ENCODE assay signal across 8 cellular contexts in genomic region chr6:34146021-34146782, GRCh38. TPM values are rescaled to one million over a fixed set of nuclear protein-coding genes. Genes with fewer than 3 reads are reported as not detected.
A peak's percentile ranks its signal among the peaks of the same experiment; 100 is the strongest.
DNase-seq lines count a peak whose midpoint lies in the region; ATAC-seq and TF ChIP-seq lines count a peak whose summit lies in the region.

Gene GRM4 (minus strand): TSS chr6:34146087. CDS start chr6:34133496, 12,591 bp downstream.

- H3K27me3 ChIP-seq in mammary epithelial cell (ENCODE audit: insufficient read depth, low read length) = peaks cover 25% of the 10 kb centered on the region

- peaks cover 96% of the 10 kb centered on the region for H3K27me3 Mint-ChIP-seq in stimulated activated naive CD8-positive, alpha-beta T cell treated with anti-CD3 and anti-CD28 coated beads, Interleukin-15, amount 100 ng/mL, for 72 hours
- H3K27me3 Mint-ChIP-seq in activated T-helper 2 cell treated with anti-CD3 and anti-CD28 coated beads, Interferon-gamma antibody, Interleukin-2, Interleukin-4, amounts not matched to agents 10 μg/mL and 5 μg/mL and 100 μg/mL, durations not matched to agents 14 hours and 24 hours and 36 hours (ENCODE audit: low read depth) = peaks cover 67% of the 10 kb centered on the region

- no peaks in the 10 kb centered on the region for H3K36me3 Mint-ChIP-seq in activated T-helper 2 cell treated with anti-CD3 and anti-CD28 coated beads, Interferon-gamma antibody, Interleukin-2, Interleukin-4, amounts not matched to agents 10 μg/mL and 5 μg/mL and 100 μg/mL, durations not matched to agents 14 hours and 24 hours and 36 hours (ENCODE audit: low read depth)

- CTCF ChIA-PET in mammary epithelial cell (lab: Charles Lee; ENCODE audit: low non-redundant PET) = no interaction called here

- no peak for TF ChIP-seq CTCF in mammary epithelial cell (conservative IDR thresholded peaks at IDR 0.05 in 1 of 2, IDR thresholded peaks at IDR 0.05 in 1 of 2; ENCODE audit: extremely low read depth in 1 of 2, insufficient read depth in 1 of 2, low read depth in 1 of 2, low read length in 2 of 2)

- H3K36me3 ChIP-seq in mammary epithelial cell (ENCODE audit: insufficient read depth, low read length) (no peaks in the 10 kb centered on the region), mesodermal cell (ENCODE audit: control insufficient read depth, insufficient read depth, low read length) (no peaks in the 10 kb centered on the region)

- peak within 1 kb of the TSS in 1 of 2 donors; percentile 98 for H3K27ac Mint-ChIP-seq in stimulated activated naive CD8-positive, alpha-beta T cell treated with anti-CD3 and anti-CD28 coated beads, Interleukin-15, amount 100 ng/mL, for 72 hours
- no peak within 1 kb of the TSS for H3K27ac Mint-ChIP-seq in activated T-helper 2 cell treated with anti-CD3 and anti-CD28 coated beads, Interferon-gamma antibody, Interleukin-2, Interleukin-4, amounts not matched to agents 10 μg/mL and 5 μg/mL and 100 μg/mL, durations not matched to agents 14 hours and 24 hours and 36 hours

- peak within 1 kb of the TSS; percentile 74 to 78 for H3K4me3 Mint-ChIP-seq in stimulated activated naive CD8-positive, alpha-beta T cell treated with anti-CD3 and anti-CD28 coated beads, Interleukin-15, amount 100 ng/mL, for 72 hours
- H3K4me3 Mint-ChIP-seq in activated T-helper 2 cell treated with anti-CD3 and anti-CD28 coated beads, Interferon-gamma antibody, Interleukin-2, Interleukin-4, amounts not matched to agents 10 μg/mL and 5 μg/mL and 100 μg/mL, durations not matched to agents 14 hours and 24 hours and 36 hours (ENCODE audit: low read depth) = no peak within 1 kb of the TSS

- H3K4me1 Mint-ChIP-seq in stimulated activated naive CD8-positive, alpha-beta T cell treated with anti-CD3 and anti-CD28 coated beads, Interleukin-15, amount 100 ng/mL, for 72 hours = peaks cover 40% of the 10 kb centered on the region
- peaks cover 2% of the 10 kb centered on the region for H3K4me1 Mint-ChIP-seq in activated T-helper 2 cell treated with anti-CD3 and anti-CD28 coated beads, Interferon-gamma antibody, Interleukin-2, Interleukin-4, amounts not matched to agents 10 μg/mL and 5 μg/mL and 100 μg/mL, durations not matched to agents 14 hours and 24 hours and 36 hours (ENCODE audit: low read depth)

- H3K27ac ChIP-seq in mammary epithelial cell (ENCODE audit: insufficient read depth, low read depth, low read length) (no peak within 1 kb of the TSS), mesodermal cell (ENCODE audit: low read depth, low read length, severe bottlenecking) (no peak within 1 kb of the TSS)

- dilution Hi-C loops in mammary epithelial cell (cut with HindIII; ENCODE audit: low sequenced_read_pairs) = no loop called here

- no peaks in the 10 kb centered on the region for H3K79me2 ChIP-seq in mammary epithelial cell (ENCODE audit: insufficient read depth, low read length)

- H3K4me1 ChIP-seq in mammary epithelial cell (ENCODE audit: insufficient read depth, low read length) (peaks cover 23% of the 10 kb centered on the region), mesodermal cell (ENCODE audit: control insufficient read depth, insufficient read depth, low read length, poor library complexity, severe bottlenecking) (peaks cover 24% of the 10 kb centered on the region)

- H4K20me1 ChIP-seq in mammary epithelial cell (ENCODE audit: insufficient read depth, low read length) = peaks cover 6% of the 10 kb centered on the region

- no peak for DNase-seq in stimulated activated naive CD8-positive, alpha-beta T cell treated with anti-CD3 and anti-CD28 coated beads, Interleukin-15, amount 100 ng/mL, for 72 hours
- no peak for DNase-seq in stimulated activated naive CD8-positive, alpha-beta T cell treated with anti-CD3 and anti-CD28 coated beads, Interleukin-15, Interleukin-2, amounts not matched to agents 100 U/mL and 50 U/mL, for 24 hours
- DNase-seq in mammary epithelial cell (no peak), NCI-H510A treated with DMSO at 0.1 percent for 48 hours (lab: John Stamatoyannopoulos, UW) (no peak)
- no peak for DNase-seq in activated T-helper 2 cell treated with anti-CD3 and anti-CD28 coated beads, Interferon-gamma antibody, Interleukin-2, Interleukin-4, amounts not matched to agents 10 μg/mL and 5 μg/mL and 100 μg/mL, durations not matched to agents 14 hours and 24 hours and 36 hours (ENCODE audit: low spot score)

- H3K4me3 ChIP-seq in mammary epithelial cell (replicated peaks in 1 of 3; ENCODE audit: insufficient read depth in 1 of 3, low read depth in 2 of 3, low read length in 3 of 3) = peak within 1 kb of the TSS in 2 of 3 experiments; percentile 34 to 35
- H3K4me3 ChIP-seq in mesodermal cell (ENCODE audit: extremely low read depth, insufficient read depth, low read length, poor library complexity, severe bottlenecking) = peak within 1 kb of the TSS; percentile 32

- H3K9ac ChIP-seq in mammary epithelial cell (ENCODE audit: insufficient read depth, low read length) = no peak within 1 kb of the TSS

- peak within 1 kb of the TSS; percentile 58 for H2AFZ ChIP-seq in mammary epithelial cell (ENCODE audit: low read depth, low read length)

- WGBS in mammary epithelial cell (ENCODE audit: low coverage, missing lambda C conversion rate) = 58% methylated on average over 7 of the region's 20 CpGs
- WGBS in mesodermal cell (ENCODE audit: insufficient coverage in 2 of 2), 2 experiments = 24 to 51% methylated on average over 7 to 12 of the region's 20 CpGs

- H3K9me3 Mint-ChIP-seq in stimulated activated naive CD8-positive, alpha-beta T cell treated with anti-CD3 and anti-CD28 coated beads, Interleukin-15, amount 100 ng/mL, for 72 hours = no peaks in the 10 kb centered on the region
- H3K9me3 Mint-ChIP-seq in activated T-helper 2 cell treated with anti-CD3 and anti-CD28 coated beads, Interferon-gamma antibody, Interleukin-2, Interleukin-4, amounts not matched to agents 10 μg/mL and 5 μg/mL and 100 μg/mL, durations not matched to agents 14 hours and 24 hours and 36 hours = no peaks in the 10 kb centered on the region

- in situ Hi-C loops in mammary epithelial cell (cut with MboI; ENCODE audit: low sequenced_read_pairs in 2 of 2) = no loop called here

- no peak for ATAC-seq in stimulated activated naive CD8-positive, alpha-beta T cell treated with anti-CD3 and anti-CD28 coated beads, Interleukin-15, amount 100 ng/mL, for 72 hours
- ATAC-seq in stimulated activated naive CD8-positive, alpha-beta T cell treated with anti-CD3 and anti-CD28 coated beads, Interleukin-15, Interleukin-2, amounts not matched to agents 100 U/mL and 50 U/mL, for 24 hours = no peak
- ATAC-seq in GM19035 (IDR thresholded peaks at IDR 0.05; ENCODE audit: unreplicated experiment) (no peak), HG03135 (IDR thresholded peaks at IDR 0.05; ENCODE audit: unreplicated experiment) (no peak)

- intact Hi-C loops in mammary epithelial cell (cut with micrococcal nuclease) = no loop called here
- intact Hi-C loops in activated T-helper 2 cell treated with anti-CD3 and anti-CD28 coated beads, Interferon-gamma antibody, Interleukin-2, Interleukin-4, amounts not matched to agents 10 μg/mL and 5 μg/mL and 100 μg/mL, durations not matched to agents 14 hours and 24 hours and 36 hours (cut with micrococcal nuclease) = no loop called here

- no TSS peak for BruUV-seq in mammary epithelial cell (replicated peaks; lab: Mats Ljungman, UMichigan)

- peak within 1 kb of the TSS; percentile 81 for H3K4me2 ChIP-seq in mammary epithelial cell (ENCODE audit: insufficient read depth, low read depth, low read length)

- no peaks in the 10 kb centered on the region for H3K9me3 ChIP-seq in mammary epithelial cell (replicated peaks; ENCODE audit: insufficient read depth, low read length)
- H3K9me3 ChIP-seq in mesodermal cell (ENCODE audit: control insufficient read depth, low read length) = no peaks in the 10 kb centered on the region

RNA-seq across cellular contexts. Expression of gene GRM4, which starts in this region (rescaled TPM):
- total RNA-seq in mammary epithelial cell = under 1 TPM in 1 of 2 donors, not detected in 1; under 0.01 TPM
- not detected for polyA plus RNA-seq in mammary epithelial cell
- polyA minus RNA-seq in mammary epithelial cell = not detected
- polyA plus RNA-seq in mesodermal cell (2013, experiment 1 of 2) = 0.74 TPM
- 0.35 TPM for polyA plus RNA-seq in mesodermal cell (2013, experiment 2 of 2)
- not detected in 2 replicates for total RNA-seq in activated T-helper 2 cell treated with anti-CD3 and anti-CD28 coated beads, Interferon-gamma antibody, Interleukin-2, Interleukin-4, amounts not matched to agents 10 μg/mL and 5 μg/mL and 100 μg/mL, durations not matched to agents 14 hours and 24 hours and 36 hours
